8 cellular contexts compared by ENCODE assay signal in the genomic region with DNA sequence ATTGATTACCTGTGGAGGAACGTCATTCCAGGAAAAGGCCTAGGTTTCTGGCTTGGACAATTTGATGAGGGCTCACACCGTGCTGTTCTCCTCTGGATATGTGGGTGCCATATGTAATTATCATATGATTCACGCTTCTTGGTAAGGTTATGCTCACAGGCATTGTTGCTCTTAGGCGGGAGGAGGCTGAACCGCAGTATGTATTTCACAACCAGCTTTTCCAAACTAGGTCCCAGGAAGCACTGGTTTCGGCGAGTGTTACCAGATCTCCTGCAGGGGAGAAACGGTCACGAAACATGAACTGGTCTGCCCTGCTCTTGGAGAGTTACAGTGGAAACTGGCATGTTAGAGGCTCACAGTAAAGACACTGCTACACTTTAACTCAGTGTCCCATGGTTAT. TPM values are rescaled to one million over a fixed set of nuclear protein-coding genes. Genes with fewer than 3 reads are reported as not detected.
DNase-seq lines count a peak whose midpoint lies in the region; ATAC-seq and TF ChIP-seq lines count a peak whose summit lies in the region.

No MANE protein-coding gene starts in this region.

- H3K4me1 Mint-ChIP-seq in chondrocyte (ENCODE audit: low read depth) = peaks cover 24% of the 10 kb centered on the region

- H3K9me3 ChIP-seq in HUES6 (ENCODE audit: control insufficient read depth, insufficient read depth, low read depth, low read length) (no peaks in the 10 kb centered on the region), mucosa of stomach (ENCODE audit: control insufficient read depth, low read length) (no peaks in the 10 kb centered on the region)

- H3K4me1 ChIP-seq in HUES6 (ENCODE audit: control insufficient read depth, insufficient read depth, low read length) (0 out of 2 replicates have a peak, but pooled peaks cover 4% of the 10 kb centered on the region), mucosa of stomach (ENCODE audit: control insufficient read depth, insufficient read depth, low read length) (peaks cover 20% of the 10 kb centered on the region)

- TF ChIP-seq CTCF in 22Rv1 (IDR thresholded peaks at IDR 0.05) (no peak), chondrocyte (IDR thresholded peaks at IDR 0.05) (no peak)

- H3K27me3 Mint-ChIP-seq in chondrocyte (ENCODE audit: low read depth) = no peaks in the 10 kb centered on the region

- no peaks in the 10 kb centered on the region for H3K36me3 ChIP-seq in HUES6 (ENCODE audit: control insufficient read depth, insufficient read depth, low read length)
- H3K36me3 ChIP-seq in mucosa of stomach (ENCODE audit: control insufficient read depth, insufficient read depth, low read length) = no peaks in the 10 kb centered on the region

- peak overlapping the region; percentile 60 for H3K4me3 ChIP-seq in HUES6 (ENCODE audit: low read depth, low read length)
- no peak overlapping the region for H3K4me3 ChIP-seq in mucosa of stomach (ENCODE audit: low read length)

- H3K9me3 Mint-ChIP-seq in chondrocyte (ENCODE audit: low read depth) = no peaks in the 10 kb centered on the region

- no peak for ATAC-seq in GM18498 (IDR thresholded peaks at IDR 0.05; ENCODE audit: unreplicated experiment)

- H3K9ac ChIP-seq in HUES6 (ENCODE audit: low read length) (no peak overlapping the region), mucosa of stomach (ENCODE audit: low read length) (peak overlapping the region; percentile 19)

- H3K36me3 Mint-ChIP-seq in chondrocyte (ENCODE audit: low read depth) = no peaks in the 10 kb centered on the region

- peak overlapping the region; percentile 53 for H3K4me3 Mint-ChIP-seq in chondrocyte (ENCODE audit: unreplicated experiment)

- H3K27ac Mint-ChIP-seq in chondrocyte (ENCODE audit: unreplicated experiment) = peak overlapping the region; percentile 81

- H3K27me3 ChIP-seq in HUES6 (ENCODE audit: control insufficient read depth, insufficient read depth, low read length) (no peaks in the 10 kb centered on the region), mucosa of stomach (ENCODE audit: control insufficient read depth, insufficient read depth, low read length) (no peaks in the 10 kb centered on the region)

- H3K27ac ChIP-seq in 22Rv1 = peak overlapping the region; percentile 69
- no peak overlapping the region for H3K27ac ChIP-seq in HUES6 (ENCODE audit: low read depth, low read length)

- DNase-seq in chondrocyte (ENCODE audit: low spot score) (no peak), NCI-H2107 (lab: John Stamatoyannopoulos, UW) (no peak), activated gamma-delta T cell (lab: John Stamatoyannopoulos, UW) (no peak), hippocampal formation (lab: John Stamatoyannopoulos, UW) (no peak)

RNA-seq across cellular contexts. Expression of a gene that starts 0.8 kb away (rescaled TPM):
- 1.0 to 1.8 TPM (median 1.6 TPM) in 3 replicates for total RNA-seq in chondrocyte
